In the genomic region with DNA sequence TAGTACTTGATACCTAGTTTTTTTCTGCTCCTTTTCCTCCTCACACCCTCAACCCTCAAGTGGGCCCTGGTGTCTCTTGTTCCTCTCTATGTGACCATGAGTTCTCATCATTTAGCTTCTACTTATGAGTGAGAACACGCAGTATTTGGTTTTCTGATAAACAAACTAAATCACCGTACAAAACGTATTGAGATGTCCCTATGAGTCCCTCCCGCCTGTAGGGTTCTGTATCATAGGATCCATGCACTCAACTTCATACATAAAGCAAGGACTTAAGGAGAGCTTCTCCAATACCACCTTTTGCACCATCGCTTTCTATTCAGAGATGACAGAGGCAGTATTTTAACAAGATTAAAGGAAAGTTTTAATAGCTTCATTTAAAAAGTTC, we compare ENCODE assay signal across 8 cellular contexts. TPM values are rescaled to one million over a fixed set of nuclear protein-coding genes. Genes with fewer than 3 reads are reported as not detected.
DNase-seq lines count a peak whose midpoint lies in the region; ATAC-seq, FAIRE-seq and TF ChIP-seq lines count a peak whose summit lies in the region.

No MANE protein-coding gene starts in this region.

- H3K4me3 ChIP-seq in AG04449 (ENCODE audit: low read depth, low read length) (peak overlapping the region; percentile 72), K562 (peak overlapping the region; percentile 95), mucosa of rectum (ENCODE audit: low read length in 2 of 2) (peak overlapping the region; percentile 66 to 77)

- TF ChIP-seq CTCF in AG04449 (IDR thresholded peaks at IDR 0.05; ENCODE audit: insufficient read depth, low read length, missing control alignments) (no peak), K562 (IDR thresholded peaks at IDR 0.05 in 2 of 3, conservative IDR thresholded peaks at IDR 0.05 in 1 of 3; ENCODE audit: insufficient read depth in 2 of 3, low read depth in 1 of 3, low read length in 3 of 3) (no peak), GM10266 (IDR thresholded peaks at IDR 0.05; ENCODE audit: control insufficient read depth, insufficient read depth, low read depth, missing control alignments) (no peak)

- POLR2A ChIA-PET in AG04449 (lab: Yijun Ruan, JAX) (interaction anchor here (1.1 kb wide), 1 partner anchor 47 kb away, joined by 3 read pairs; no protein-coding TSS in a partner anchor), K562 (lab: Yijun Ruan, JAX) (interaction anchor here (0.7 to 1.9 kb wide), 3 partner anchors 9 to 177 kb away, joined by 4 to 8 read pairs (median 6); no protein-coding TSS in a partner anchor)

- H3K27ac ChIP-seq in K562 (ENCODE audit: extremely low read depth, low read depth, low read length) (peak overlapping the region; percentile 93), mucosa of rectum (ENCODE audit: low read depth in 2 of 2, low read length in 2 of 2) (peak overlapping the region; percentile 87 to 93)

- H3K9me3 ChIP-seq in K562 (replicated peaks; ENCODE audit: control insufficient read depth, insufficient read depth, low read depth, low read length) (no peaks in the 10 kb centered on the region), mucosa of rectum (ENCODE audit: control insufficient read depth in 2 of 2, low read length in 2 of 2) (no peaks in the 10 kb centered on the region)

- no peaks in the 10 kb centered on the region for H3K9me1 ChIP-seq in K562 (ENCODE audit: control insufficient read depth, insufficient read depth, low read length)

- BruUV-seq in K562 (replicated peaks; lab: Mats Ljungman, UMichigan): TSS peak; percentile 88

- DNase-seq in AG04449 (ENCODE audit: low read depth, low spot score) (no peak), K562 (ENCODE audit: extremely low read depth in 1 of 4, low spot score in 3 of 4) (peak in 2 of 4 experiments; percentile 18 to 26), Ammon's horn (ENCODE audit: low spot score) (no peak), GM10266 (ENCODE audit: extremely low spot score) (no peak)

- H4K20me1 ChIP-seq in K562 (replicated peaks; ENCODE audit: control insufficient read depth, insufficient read depth, low read length): peaks cover 9% of the 10 kb centered on the region; the same call in 1 of the 2 replicates

- intact Hi-C loops in K562 (cut with micrococcal nuclease): no loop called here

- peak overlapping the region in 1 of 2 experiments; percentile 92; a peak in 2 of 4 replicates for H3K9ac ChIP-seq in K562 (ENCODE audit: insufficient read depth in 1 of 2, low read depth in 2 of 2, low read length in 2 of 2)
- peak overlapping the region; percentile 29 to 88 for H3K9ac ChIP-seq in mucosa of rectum (ENCODE audit: low read depth in 1 of 2, low read length in 2 of 2)

- peaks cover 6 to 20% of the 10 kb centered on the region in 2 experiments; a peak in 2 of 5 replicates for H3K4me1 ChIP-seq in K562 (replicated peaks in 1 of 2; ENCODE audit: control insufficient read depth in 2 of 2, insufficient read depth in 2 of 2, low read length in 2 of 2)
- H3K4me1 ChIP-seq in mucosa of rectum (ENCODE audit: control insufficient read depth in 2 of 2, insufficient read depth in 2 of 2, low read length in 2 of 2): peaks cover 0 to 14% of the 10 kb centered on the region in 2 donors

- H3K27me3 ChIP-seq in K562 (ENCODE audit: control insufficient read depth in 2 of 2, insufficient read depth in 2 of 2, low read length in 2 of 2): no peaks in the 10 kb centered on the region
- peaks cover 4 to 7% of the 10 kb centered on the region in 2 donors for H3K27me3 ChIP-seq in mucosa of rectum (ENCODE audit: control insufficient read depth in 2 of 2, insufficient read depth in 2 of 2, low read length in 2 of 2)

- 5% methylated on average over 5 of the region's 5 CpGs for WGBS in K562 (ENCODE audit: insufficient coverage, low coverage, missing lambda C conversion rate)

- no peak for TF ChIP-seq RAD21 in K562 (CRISPR knock-in tag; conservative IDR thresholded peaks at IDR 0.05 in 1 of 2, IDR thresholded peaks at IDR 0.05 in 1 of 2)

- no peaks in the 10 kb centered on the region for H3K36me3 ChIP-seq in K562 (ENCODE audit: control insufficient read depth, insufficient read depth, low read length)
- no peaks in the 10 kb centered on the region for H3K36me3 ChIP-seq in mucosa of rectum (ENCODE audit: control insufficient read depth in 2 of 2, insufficient read depth in 2 of 2, low read length in 2 of 2)

- no peak for TF ChIP-seq POLR2A in K562 (conservative IDR thresholded peaks at IDR 0.05)

- in situ Hi-C loops in K562 (cut with MboI): no loop called here

- H2AFZ ChIP-seq in K562 (ENCODE audit: low read depth, low read length): peak overlapping the region; percentile 97

- FAIRE-seq in K562 (lab: Jason Lieb, UNC): no peak

- H3K4me2 ChIP-seq in K562 (ENCODE audit: insufficient read depth, low read length): peak overlapping the region; percentile 89

- peak; percentile 19 for ATAC-seq in HG03571 (IDR thresholded peaks at IDR 0.05; ENCODE audit: unreplicated experiment)
- ATAC-seq in K562: peak; percentile 27
- ATAC-seq in HG02571 (IDR thresholded peaks at IDR 0.05; ENCODE audit: unreplicated experiment): no peak
- ATAC-seq in HG03457 (IDR thresholded peaks at IDR 0.05; ENCODE audit: unreplicated experiment): no peak

- H3K79me2 ChIP-seq in K562 (ENCODE audit: control insufficient read depth, insufficient read depth, low read length): peaks cover 42% of the 10 kb centered on the region

- TF ChIP-seq EP300 in K562 (IDR thresholded peaks at IDR 0.05; ENCODE audit: low read length): no peak

- CTCF ChIA-PET in AG04449 (lab: Yijun Ruan, JAX) (interaction anchor here (1.2 to 1.7 kb wide), 2 partner anchors 22 to 181 kb away, joined by 5 read pairs; no protein-coding TSS in a partner anchor), K562 (lab: Yijun Ruan, JAX; ENCODE audit: low intra/inter-chr PET ratio) (no interaction called here)

RNA-seq across cellular contexts. Expression of gene RAB9A, which starts 0.6 kb away (rescaled TPM):
- 5.0 and 12.8 TPM in 2 replicates for total RNA-seq in K562 (2011; cell fraction: chromatin; rRNA removed; ENCODE audit: low replicate concordance)
- 2.5 and 5.3 TPM in 2 replicates for total RNA-seq in K562 (2011; cell fraction: nucleolus; rRNA removed)
- 6.5 and 10.2 TPM in 2 replicates for total RNA-seq in K562 (2011; cell fraction: nucleoplasm; rRNA removed)
- 13.5 and 17.3 TPM in 2 replicates for total RNA-seq in K562 (2014; rRNA removed)
- 19.0 and 19.7 TPM in 2 replicates for total RNA-seq in K562 (2014; rRNA removed; fragmentation: Illumina TruSeq; extraction: Trizol)
- total RNA-seq in K562 (2015; rRNA removed; fragmentation: Illumina TruSeq; extraction: Trizol): 17.7 and 18.4 TPM in 2 replicates
- total RNA-seq in K562 (2021): 17.8 and 18.3 TPM in 2 replicates
- polyA plus RNA-seq in K562 (2011; rRNA removed): 13.5 and 16.1 TPM in 2 replicates
- 6.9 and 12.9 TPM in 2 replicates for polyA plus RNA-seq in K562 (2011; cell fraction: cytosol; rRNA removed)
- 5.0 and 8.8 TPM in 2 replicates for polyA plus RNA-seq in K562 (2011; cell fraction: nucleus; rRNA removed)
- 13.8 and 15.4 TPM in 2 replicates for polyA plus RNA-seq in K562 (2012)
- polyA plus RNA-seq in K562 (2014; fragmentation: Illumina TruSeq; extraction: Trizol): 17.6 and 20.5 TPM in 2 replicates
- polyA plus RNA-seq in K562 (2014; fragmentation: Nextera tagmentation; extraction: Ambion mirVana): 10 to 100 TPM; 14.8 to 15.5 TPM
- 19.2 and 20.8 TPM in 2 replicates for polyA plus RNA-seq in K562 (2014; rRNA removed)
- polyA minus RNA-seq in K562 (2011; rRNA and poly(A)+ RNA removed): 12.5 and 18.7 TPM in 2 replicates
- polyA minus RNA-seq in K562 (2011; cell fraction: cytosol; rRNA and poly(A)+ RNA removed): 3.2 and 5.9 TPM in 2 replicates
- 2.8 and 3.9 TPM in 2 replicates for polyA minus RNA-seq in K562 (2011; cell fraction: nucleus; rRNA and poly(A)+ RNA removed)

RNA-seq across cellular contexts. Expression of gene TCEANC, which starts 35.4 kb away (rescaled TPM):
- 3.6 and 6.2 TPM in 2 replicates for total RNA-seq in K562 (2011; cell fraction: chromatin; rRNA removed; ENCODE audit: low replicate concordance)
- 2.2 and 2.9 TPM in 2 replicates for total RNA-seq in K562 (2011; cell fraction: nucleolus; rRNA removed)
- 3.7 and 5.6 TPM in 2 replicates for total RNA-seq in K562 (2011; cell fraction: nucleoplasm; rRNA removed)
- total RNA-seq in K562 (2014; rRNA removed) (0.98 and 1.2 TPM in 2 replicates), K562 (2014; rRNA removed; fragmentation: Illumina TruSeq; extraction: Trizol) (2.2 and 2.4 TPM in 2 replicates), K562 (2015; rRNA removed; fragmentation: Illumina TruSeq; extraction: Trizol) (2.0 and 2.2 TPM in 2 replicates), K562 (2021) (1.5 and 1.9 TPM in 2 replicates)
- polyA plus RNA-seq in K562 (2011; rRNA removed) (2.5 and 2.8 TPM in 2 replicates), K562 (2014; fragmentation: Illumina TruSeq; extraction: Trizol) (1.7 and 2.0 TPM in 2 replicates), K562 (2014; fragmentation: Nextera tagmentation; extraction: Ambion mirVana) (1 to 10 TPM; 2.0 to 2.3 TPM), K562 (2014; rRNA removed) (1.6 and 1.7 TPM in 2 replicates)
- polyA plus RNA-seq in K562 (2011; cell fraction: cytosol; rRNA removed): 0.48 and 0.88 TPM in 2 replicates
- polyA plus RNA-seq in K562 (2011; cell fraction: nucleus; rRNA removed): 1.5 and 3.1 TPM in 2 replicates
- 0.91 and 1.6 TPM in 2 replicates for polyA plus RNA-seq in K562 (2012)
- polyA minus RNA-seq in K562 (2011; rRNA and poly(A)+ RNA removed): 3.5 and 7.0 TPM in 2 replicates
- 0.91 and 1.0 TPM in 2 replicates for polyA minus RNA-seq in K562 (2011; cell fraction: cytosol; rRNA and poly(A)+ RNA removed)
- polyA minus RNA-seq in K562 (2011; cell fraction: nucleus; rRNA and poly(A)+ RNA removed): 0.94 and 4.8 TPM in 2 replicates

RNA-seq across cellular contexts. Expression of gene TRAPPC2, which starts 46.0 kb away (rescaled TPM):
- total RNA-seq in K562 (2011; cell fraction: chromatin; rRNA removed; ENCODE audit: low replicate concordance): 34.3 and 60.2 TPM in 2 replicates
- 23.8 and 24.1 TPM in 2 replicates for total RNA-seq in K562 (2011; cell fraction: nucleolus; rRNA removed)
- total RNA-seq in K562 (2011; cell fraction: nucleoplasm; rRNA removed): 38.8 and 60.5 TPM in 2 replicates
- 10.3 and 15.3 TPM in 2 replicates for total RNA-seq in K562 (2014; rRNA removed)
- total RNA-seq in K562 (2014; rRNA removed; fragmentation: Illumina TruSeq; extraction: Trizol): 26.1 and 31.1 TPM in 2 replicates
- 20.0 and 20.6 TPM in 2 replicates for total RNA-seq in K562 (2015; rRNA removed; fragmentation: Illumina TruSeq; extraction: Trizol)
- 15.6 and 18.6 TPM in 2 replicates for total RNA-seq in K562 (2021)
- polyA plus RNA-seq in K562 (2011; rRNA removed): 20.5 and 21.8 TPM in 2 replicates
- polyA plus RNA-seq in K562 (2011; cell fraction: cytosol; rRNA removed): 6.1 and 14.6 TPM in 2 replicates
- 17.4 and 17.5 TPM in 2 replicates for polyA plus RNA-seq in K562 (2011; cell fraction: nucleus; rRNA removed)
- 12.5 and 13.6 TPM in 2 replicates for polyA plus RNA-seq in K562 (2012)
- polyA plus RNA-seq in K562 (2014; fragmentation: Illumina TruSeq; extraction: Trizol): 13.1 and 13.7 TPM in 2 replicates
- polyA plus RNA-seq in K562 (2014; fragmentation: Nextera tagmentation; extraction: Ambion mirVana): 10 to 100 TPM; 18.0 to 30.6 TPM
- 15.8 and 15.9 TPM in 2 replicates for polyA plus RNA-seq in K562 (2014; rRNA removed)
- polyA minus RNA-seq in K562 (2011; rRNA and poly(A)+ RNA removed): 13.3 and 17.2 TPM in 2 replicates
- polyA minus RNA-seq in K562 (2011; cell fraction: cytosol; rRNA and poly(A)+ RNA removed): 13.4 and 14.0 TPM in 2 replicates
- polyA minus RNA-seq in K562 (2011; cell fraction: nucleus; rRNA and poly(A)+ RNA removed): 9.6 and 18.8 TPM in 2 replicates

RNA-seq across cellular contexts. Expression of gene OFD1, which starts 46.2 kb away (rescaled TPM):
- 29.4 and 85.0 TPM in 2 replicates for total RNA-seq in K562 (2011; cell fraction: chromatin; rRNA removed; ENCODE audit: low replicate concordance)
- total RNA-seq in K562 (2011; cell fraction: nucleolus; rRNA removed): 26.2 and 28.7 TPM in 2 replicates
- 27.1 and 29.2 TPM in 2 replicates for total RNA-seq in K562 (2011; cell fraction: nucleoplasm; rRNA removed)
- total RNA-seq in K562 (2014; rRNA removed): 20.9 and 24.7 TPM in 2 replicates
- 33.3 and 38.8 TPM in 2 replicates for total RNA-seq in K562 (2014; rRNA removed; fragmentation: Illumina TruSeq; extraction: Trizol)
- total RNA-seq in K562 (2015; rRNA removed; fragmentation: Illumina TruSeq; extraction: Trizol): 31.3 and 33.9 TPM in 2 replicates
- total RNA-seq in K562 (2021): 26.0 and 26.1 TPM in 2 replicates
- 28.2 and 30.2 TPM in 2 replicates for polyA plus RNA-seq in K562 (2011; rRNA removed)
- polyA plus RNA-seq in K562 (2011; cell fraction: cytosol; rRNA removed): 8.4 and 11.1 TPM in 2 replicates
- polyA plus RNA-seq in K562 (2011; cell fraction: nucleus; rRNA removed): 75.5 and 89.4 TPM in 2 replicates
- 20.2 and 23.8 TPM in 2 replicates for polyA plus RNA-seq in K562 (2012)
- 23.4 and 30.1 TPM in 2 replicates for polyA plus RNA-seq in K562 (2014; fragmentation: Illumina TruSeq; extraction: Trizol)
- 10 to 100 TPM; 22.0 to 49.1 TPM for polyA plus RNA-seq in K562 (2014; fragmentation: Nextera tagmentation; extraction: Ambion mirVana)
- polyA plus RNA-seq in K562 (2014; rRNA removed): 27.7 and 39.2 TPM in 2 replicates
- polyA minus RNA-seq in K562 (2011; rRNA and poly(A)+ RNA removed): 18.3 and 22.4 TPM in 2 replicates
- polyA minus RNA-seq in K562 (2011; cell fraction: cytosol; rRNA and poly(A)+ RNA removed): 6.8 and 8.9 TPM in 2 replicates
- polyA minus RNA-seq in K562 (2011; cell fraction: nucleus; rRNA and poly(A)+ RNA removed): 45.1 and 70.2 TPM in 2 replicates

Comparison
In these comparisons a context has a peak if more than half of its experiments do, and no peak if none do; other contexts are left out.
1. ATAC-seq: peak in HG03571 (single experiment) and K562 (single experiment); none in HG02571 (single experiment) and HG03457 (single experiment).
2. Peak in every context shown above with its lines, with median percentiles within 50 percentile points of each other: H3K4me3 ChIP-seq.